In genomic region chr11:125578783-125579182, GRCh38 we compare ENCODE assay signal across 21 cellular contexts.
"Had no signal": no experiment of that assay in that cellular context is flagged by ENCODE, and none has a peak within 500 bp of the region (broad histone marks: within the 10 kb centered on the region; RNA-seq: fewer than 3 reads in every experiment).

No MANE protein-coding gene starts in this region.

- H3K9me3 ChIP-seq: SJCRH30 had no signal

- DNase-seq: KBM-7, NCI-H1092, NCI-H1105 treated with DMSO at 0.1 percent for 48 hours, NCI-H1417 treated with DMSO at 0.1 percent for 48 hours, NCI-H146, NCI-H1694 treated with DMSO at 0.1 percent for 48 hours, NCI-H1930, NCI-H2081, NCI-H2107, NCI-H226, NCI-H446, NCI-H510A, NCI-H524 treated with DMSO at 0.1 percent for 48 hours, NCI-H69, NCI-H774, PC-3, SHP77 treated with DMSO at 0.1 percent for 48 hours, SJCRH30 had no signal

- H3K4me3 ChIP-seq: SJCRH30 had no signal

- H3K27ac ChIP-seq: SJCRH30 had no signal

- ATAC-seq: Panc1, PC-3, Right ventricle myocardium inferior, SK-N-SH treated with all-trans-retinoic acid at 6 μM for 48 hours had no signal

- H3K27me3 ChIP-seq: SJCRH30 had no signal
